Comparison of ENCODE assay signal across 9 cellular contexts in genomic region chr3:39000008-39000450, GRCh38. TPM values are rescaled to one million over a fixed set of nuclear protein-coding genes. Genes with fewer than 3 reads are reported as not detected.
A peak's percentile ranks its signal among the peaks of the same experiment; 100 is the strongest.
DNase-seq lines count a peak whose midpoint lies in the region; ATAC-seq, FAIRE-seq and TF ChIP-seq lines count a peak whose summit lies in the region.
"Had no signal": no experiment of that assay in that cellular context is flagged by ENCODE, and none has a peak within 500 bp of the region (broad histone marks: within the 10 kb centered on the region; RNA-seq: fewer than 3 reads in every experiment).

No MANE protein-coding gene starts in this region.

- FAIRE-seq in GM12878 (lab: Jason Lieb, UNC) (peak; percentile 94), kidney (lab: Jason Lieb, UNC) (peak; percentile 80)

- H2AFZ ChIP-seq in GM12878 (ENCODE audit: control insufficient read depth, low read depth, low read length): no peak overlapping the region

- H3K79me2 ChIP-seq in GM12878 (ENCODE audit: control insufficient read depth, insufficient read depth, low read length): no peaks in the 10 kb centered on the region

- WGBS in GM12878 (ENCODE audit: insufficient coverage, insufficient replicate concordance, low lambda C conversion rate, missing lambda C conversion rate): 7% methylated on average over 1 of the region's 1 CpG
- WGBS in sigmoid colon, 2 donors: 38 to 49% methylated on average over 1 of the region's 1 CpG

- H3K9ac ChIP-seq in GM12878 (ENCODE audit: control insufficient read depth, insufficient read depth, low read length) (no peak overlapping the region), kidney (ENCODE audit: low read length in 2 of 2) (no peak overlapping the region)

- H4K20me1 ChIP-seq in GM12878 (ENCODE audit: control insufficient read depth, insufficient read depth): no peaks in the 10 kb centered on the region

- H3K9me3 ChIP-seq in GM12878 (replicated peaks; ENCODE audit: control insufficient read depth, insufficient read depth, low read length) (no peaks in the 10 kb centered on the region), kidney (ENCODE audit: control insufficient read depth in 1 of 2, low read length in 2 of 2) (no peaks in the 10 kb centered on the region), upper lobe of right lung (no peaks in the 10 kb centered on the region), sigmoid colon (no peaks in the 10 kb centered on the region)

- CTCF ChIA-PET in GM12878 (lab: Yijun Ruan, JAX): interaction anchor here (0.6 to 9.4 kb wide), 71 partner anchors 9 to 1035 kb away, joined by 3 to 241 read pairs (median 4); partner anchors contain the start of genes EXOG and RPSA

- ATAC-seq in GM18867 (IDR thresholded peaks at IDR 0.05; ENCODE audit: unreplicated experiment): peak; percentile 90
- peak; percentile 78 for ATAC-seq in HG03432 (IDR thresholded peaks at IDR 0.05; ENCODE audit: unreplicated experiment)
- peak; percentile 96 for ATAC-seq in GM12878
- ATAC-seq in upper lobe of right lung: peak; percentile 73

- intact Hi-C loops in GM12878 (cut with micrococcal nuclease; ENCODE audit: unreplicated experiment) (loop anchor here (1.0 to 10.0 kb wide), 3 partner anchors 30 to 477 kb away; no protein-coding TSS in a partner anchor), kidney (cut with DNase I) (no loop called here), upper lobe of right lung (cut with DNase I) (no loop called here), sigmoid colon (cut with DNase I) (no loop called here)

- in situ Hi-C loops in GM12878 (cut with MboI): no loop called here

- no peak for TF ChIP-seq POLR2A in GM12878 (IDR thresholded peaks at IDR 0.05; ENCODE audit: low read depth, low read length)
- TF ChIP-seq POLR2A in sigmoid colon (IDR thresholded peaks at IDR 0.05): no peak

- H3K27me3 ChIP-seq in GM12878 (replicated peaks in 1 of 2; ENCODE audit: control insufficient read depth in 2 of 2, insufficient read depth in 2 of 2, low read length in 1 of 2): no peaks in the 10 kb centered on the region
- no peaks in the 10 kb centered on the region for H3K27me3 ChIP-seq in upper lobe of right lung
- no peaks in the 10 kb centered on the region for H3K27me3 ChIP-seq in sigmoid colon

- peak; percentile 79 for TF ChIP-seq RAD21 in GM12878 (IDR thresholded peaks at IDR 0.05; ENCODE audit: insufficient read depth, low read depth, low read length)

- H3K4me1 ChIP-seq in GM12878 (ENCODE audit: control insufficient read depth, insufficient read depth, low read length) (no peaks in the 10 kb centered on the region), kidney (ENCODE audit: control insufficient read depth in 1 of 2, insufficient read depth in 1 of 2, low read depth in 1 of 2, low read length in 2 of 2) (no peaks in the 10 kb centered on the region), upper lobe of right lung (no peaks in the 10 kb centered on the region), sigmoid colon (no peaks in the 10 kb centered on the region)

- H3K36me3 ChIP-seq in GM12878 (ENCODE audit: control insufficient read depth in 2 of 2, insufficient read depth in 2 of 2, low read length in 1 of 2): no peaks in the 10 kb centered on the region
- H3K36me3 ChIP-seq in kidney (ENCODE audit: control insufficient read depth in 1 of 2, insufficient read depth in 2 of 2, low read length in 2 of 2): no peaks in the 10 kb centered on the region
- H3K36me3 ChIP-seq in upper lobe of right lung: no peaks in the 10 kb centered on the region
- H3K36me3 ChIP-seq in sigmoid colon: no peaks in the 10 kb centered on the region

- RAD21 ChIA-PET in GM12878 (lab: Charles Lee; ENCODE audit: unreplicated experiment): interaction anchor here (0.8 to 7.4 kb wide), 27 partner anchors 10 to 503 kb away, joined by 3 to 96 read pairs (median 4); no protein-coding TSS in a partner anchor

- POLR2A ChIA-PET in GM12878 (lab: Charles Lee): interaction anchor here (1.0 kb wide), 1 partner anchor 30 kb away, joined by 4 read pairs; no protein-coding TSS in a partner anchor

- H3K27ac ChIP-seq in GM12878 (ENCODE audit: control insufficient read depth, insufficient read depth) (no peak overlapping the region), kidney (ENCODE audit: low read depth in 2 of 2, low read length in 2 of 2) (no peak overlapping the region), upper lobe of right lung (no peak overlapping the region), sigmoid colon (no peak overlapping the region)
- H3K27ac ChIP-seq: skin epidermis had no signal

- DNase-seq in CD1c-positive myeloid dendritic cell (ENCODE audit: extremely low spot score) (peak; percentile 61), NCI-H69 (lab: John Stamatoyannopoulos, UW) (peak; percentile 63), GM12878 (ENCODE audit: low read depth, low spot score) (peak; percentile 35), kidney (no peak), upper lobe of right lung (no peak), sigmoid colon (no peak)

- TF ChIP-seq CTCF in GM12878 (IDR thresholded peaks at IDR 0.05 in 2 of 3, conservative IDR thresholded peaks at IDR 0.05 in 1 of 3; ENCODE audit: control insufficient read depth in 2 of 3, extremely low read depth in 1 of 3, insufficient read depth in 1 of 3, low read depth in 3 of 3, low read length in 3 of 3): peak; percentile 79 to 95 (median 93)
- TF ChIP-seq CTCF in kidney (IDR thresholded peaks at IDR 0.05; ENCODE audit: borderline replicate concordance, extremely low read depth, insufficient read depth): peak; percentile 71
- TF ChIP-seq CTCF in upper lobe of right lung (IDR thresholded peaks at IDR 0.05): peak; percentile 62
- TF ChIP-seq CTCF in sigmoid colon (IDR thresholded peaks at IDR 0.05): peak in 1 of 4 experiments; percentile 27

- TF ChIP-seq EP300 in GM12878 (IDR thresholded peaks at IDR 0.05; ENCODE audit: borderline replicate concordance in 1 of 2, control insufficient read depth in 1 of 2, low read depth in 2 of 2, low read length in 2 of 2) (no peak), sigmoid colon (IDR thresholded peaks at IDR 0.05) (no peak)

- no TSS peak for BruUV-seq in GM12878 (replicated peaks; lab: Mats Ljungman, UMichigan)

- SMC1A ChIA-PET in GM12878 (lab: Charles Lee; ENCODE audit: uncharacterized antibody, unreplicated experiment): interaction anchor here (0.6 to 4.6 kb wide), 33 partner anchors 8 to 513 kb away, joined by 3 to 145 read pairs (median 3); partner anchors contain the start of gene EXOG

- H3K4me3 ChIP-seq in GM12878: no peak overlapping the region
- H3K4me3 ChIP-seq in kidney (ENCODE audit: low read length in 2 of 2): no peak overlapping the region
- H3K4me3 ChIP-seq in upper lobe of right lung: no peak overlapping the region
- H3K4me3 ChIP-seq in sigmoid colon: no peak overlapping the region
- H3K4me3 ChIP-seq: skin epidermis had no signal

- H3K4me2 ChIP-seq in GM12878 (ENCODE audit: control insufficient read depth, insufficient read depth): no peak overlapping the region

TF ChIP-seq in GM12878, 131 proteins besides CTCF, POLR2A, EP300 and RAD21 (continues in another document):
- peak; percentile 80; the same call in 1 of the 2 replicates for TF ChIP-seq SMC3 (IDR thresholded peaks at IDR 0.05; ENCODE audit: borderline replicate concordance, low read length)

RNA-seq across cellular contexts. Expression of gene SCN11A, which starts 51.7 kb away (rescaled TPM):
- total RNA-seq in GM12878 (2013; cell fraction: nucleolus; rRNA removed): 1.0 and 1.3 TPM in 2 replicates
- 0.05 and 0.06 TPM in 2 replicates for total RNA-seq in GM12878 (2014; rRNA removed)
- under 0.01 and 0.05 TPM in 2 replicates for total RNA-seq in GM12878 (2014; rRNA removed; fragmentation: Illumina TruSeq; extraction: Trizol)
- total RNA-seq in GM12878 (2021): not detected in 2 replicates
- 0.04 TPM for polyA plus RNA-seq in GM12878 (2011; ENCODE audit: low read depth)
- polyA plus RNA-seq in GM12878 (2011; rRNA removed): 0.13 and 0.14 TPM in 2 replicates
- 0.02 and 0.03 TPM in 2 replicates for polyA plus RNA-seq in GM12878 (2011; cell fraction: cytosol; rRNA removed)
- polyA plus RNA-seq in GM12878 (2011; cell fraction: nucleus; rRNA removed): 0.19 and 0.31 TPM in 2 replicates
- 0.04 and 0.07 TPM in 2 replicates for polyA plus RNA-seq in GM12878 (2012)
- polyA plus RNA-seq in GM12878 (2014; fragmentation: Illumina TruSeq; extraction: Trizol): 0.04 and 0.11 TPM in 2 replicates
- not detected for polyA plus RNA-seq in GM12878 (2014; fragmentation: Nextera tagmentation; extraction: Ambion mirVana)
- 0.03 TPM in 2 replicates for polyA plus RNA-seq in GM12878 (2014; rRNA removed)
- polyA plus RNA-seq in GM12878 (2016; fragmentation: Nextera tagmentation; extraction: Ambion mirVana): under 1 TPM in 1 of 2 experiments, not detected in 1; 0.03 TPM
- 0.07 TPM in 1 of 2 replicates, not detected in the other for polyA minus RNA-seq in GM12878 (2011; rRNA and poly(A)+ RNA removed)
- polyA minus RNA-seq in GM12878 (2011; cell fraction: cytosol; rRNA and poly(A)+ RNA removed): not detected in 2 replicates
- 0.12 and 0.19 TPM in 2 replicates for polyA minus RNA-seq in GM12878 (2011; cell fraction: nucleus; rRNA and poly(A)+ RNA removed)
- total RNA-seq in kidney: 0.25 TPM
- 0.17 TPM for polyA plus RNA-seq in kidney (ENCODE audit: insufficient read depth, low read depth, low replicate concordance)
- 0.14 TPM for total RNA-seq in upper lobe of right lung
- total RNA-seq in sigmoid colon: 1 to 10 TPM in 3 of 4 donors, under 1 TPM in 1; 0.82 to 3.0 (median 2.2) TPM
- under 1 TPM in 2 of 3 donors, not detected in 1; under 0.01 to 0.57 TPM for polyA plus RNA-seq in sigmoid colon

RNA-seq across cellular contexts. Expression of gene WDR48, which starts 51.8 kb away (rescaled TPM):
- 75.6 and 81.8 TPM in 2 replicates for total RNA-seq in GM12878 (2013; cell fraction: nucleolus; rRNA removed)
- total RNA-seq in GM12878 (2014; rRNA removed) (20.2 and 22.7 TPM in 2 replicates), GM12878 (2014; rRNA removed; fragmentation: Illumina TruSeq; extraction: Trizol) (30.0 and 30.3 TPM in 2 replicates), GM12878 (2021) (27.8 and 28.7 TPM in 2 replicates), kidney (48.3 TPM), upper lobe of right lung (36.7 TPM), sigmoid colon (10 to 100 TPM; 37.4 to 50.2 (median 40.7) TPM)
- polyA plus RNA-seq in GM12878 (2011; ENCODE audit: low read depth): 24.3 TPM
- polyA plus RNA-seq in GM12878 (2011; rRNA removed) (43.8 and 63.5 TPM in 2 replicates), GM12878 (2014; fragmentation: Illumina TruSeq; extraction: Trizol) (36.7 and 40.3 TPM in 2 replicates), GM12878 (2014; fragmentation: Nextera tagmentation; extraction: Ambion mirVana) (10 to 100 TPM; 16.8 to 17.1 TPM), GM12878 (2014; rRNA removed) (17.0 and 18.7 TPM in 2 replicates), GM12878 (2016; fragmentation: Nextera tagmentation; extraction: Ambion mirVana) (10 to 100 TPM; 38.4 to 40.6 TPM), kidney (ENCODE audit: insufficient read depth, low read depth, low replicate concordance) (21.0 TPM), sigmoid colon (10 to 100 TPM; 15.3 to 16.8 (median 16.6) TPM)
- 15.0 and 18.5 TPM in 2 replicates for polyA plus RNA-seq in GM12878 (2011; cell fraction: cytosol; rRNA removed)
- 28.6 and 34.7 TPM in 2 replicates for polyA plus RNA-seq in GM12878 (2011; cell fraction: nucleus; rRNA removed)
- 17.5 and 21.2 TPM in 2 replicates for polyA plus RNA-seq in GM12878 (2012)
- polyA minus RNA-seq in GM12878 (2011; rRNA and poly(A)+ RNA removed): 23.2 and 51.3 TPM in 2 replicates
- 11.0 and 19.8 TPM in 2 replicates for polyA minus RNA-seq in GM12878 (2011; cell fraction: cytosol; rRNA and poly(A)+ RNA removed)
- polyA minus RNA-seq in GM12878 (2011; cell fraction: nucleus; rRNA and poly(A)+ RNA removed): 18.9 and 19.0 TPM in 2 replicates

Comparison
In these comparisons a context has a peak if more than half of its experiments do, and no peak if none do; other contexts are left out.
1. DNase-seq: peak in CD1c-positive myeloid dendritic cell (single experiment), NCI-H69 (single experiment) and GM12878 (single experiment); none in kidney (single experiment), upper lobe of right lung (single experiment) and sigmoid colon (single experiment).
2. Peak in every context shown above with its lines, with median percentiles within 50 percentile points of each other: ATAC-seq.